Comparison of ENCODE assay signal across 16 cellular contexts in genomic region chr9:129323376-129323998, GRCh38.
DNase-seq lines count a peak whose midpoint lies in the region; ATAC-seq and TF ChIP-seq lines count a peak whose summit lies in the region.
"Had no signal": no experiment of that assay in that cellular context is flagged by ENCODE, and none has a peak within 500 bp of the region (broad histone marks: within the 10 kb centered on the region; RNA-seq: fewer than 3 reads in every experiment).

No MANE protein-coding gene starts in this region.

- no peaks in the 10 kb centered on the region for H3K36me3 ChIP-seq in skeletal muscle tissue (ENCODE audit: control insufficient read depth in 3 of 3, insufficient read depth in 3 of 3, low read length in 3 of 3)

- POLR2A ChIA-PET in naive thymus-derived CD8-positive, alpha-beta T cell (lab: Charles Lee), result interaction anchor here (0.6 to 2.0 kb wide), 5 partner anchors 11 to 685 kb away, joined by 3 to 7 read pairs (median 5); no protein-coding TSS in a partner anchor

- peaks cover 30% of the 10 kb centered on the region for H3K4me1 Mint-ChIP-seq in activated naive CD8-positive, alpha-beta T cell treated with anti-CD3 and anti-CD28 coated beads, Interleukin-2, amount 50 U/mL, for 24 hours
- peaks cover 14 to 39% (median 27%) of the 10 kb centered on the region in 4 donors for H3K4me1 Mint-ChIP-seq in naive thymus-derived CD8-positive, alpha-beta T cell
- H3K4me1 Mint-ChIP-seq in immature natural killer cell, result peaks cover 9 to 10% of the 10 kb centered on the region in 2 donors

- H3K27me3 Mint-ChIP-seq in activated naive CD8-positive, alpha-beta T cell treated with anti-CD3 and anti-CD28 coated beads, Interleukin-2, amount 50 U/mL, for 24 hours, result peaks cover 2% of the 10 kb centered on the region
- H3K27me3 Mint-ChIP-seq in naive thymus-derived CD8-positive, alpha-beta T cell, result peaks cover 0 to 3% (median 0%) of the 10 kb centered on the region in 5 donors
- H3K27me3 Mint-ChIP-seq in immature natural killer cell (ENCODE audit: low read depth in 3 of 3), result peaks cover 2 to 7% (median 2%) of the 10 kb centered on the region in 3 donors
- H3K27me3 Mint-ChIP-seq: CD4-positive, CD25-positive, alpha-beta regulatory T cell had no signal

- peak; percentile 26 for ATAC-seq in activated naive CD8-positive, alpha-beta T cell treated with anti-CD3 and anti-CD28 coated beads, Interleukin-2, amount 50 U/mL, for 24 hours
- no peak for ATAC-seq in naive thymus-derived CD8-positive, alpha-beta T cell
- no peak for ATAC-seq in GM21447 (IDR thresholded peaks at IDR 0.05; ENCODE audit: unreplicated experiment)
- no peak for ATAC-seq in HG03442 (IDR thresholded peaks at IDR 0.05; ENCODE audit: unreplicated experiment)

- no peak for TF ChIP-seq CTCF in GM13976 (IDR thresholded peaks at IDR 0.05; ENCODE audit: borderline replicate concordance, control extremely low read depth, extremely low read depth, insufficient read depth, missing control alignments)

- H3K9me3 ChIP-seq in skeletal muscle tissue (ENCODE audit: control insufficient read depth in 3 of 3, low read length in 3 of 3), result no peaks in the 10 kb centered on the region

- H3K4me3 Mint-ChIP-seq in activated naive CD8-positive, alpha-beta T cell treated with anti-CD3 and anti-CD28 coated beads, Interleukin-2, amount 50 U/mL, for 24 hours, result no peak overlapping the region
- no peak overlapping the region for H3K4me3 Mint-ChIP-seq in naive thymus-derived CD8-positive, alpha-beta T cell
- no peak overlapping the region for H3K4me3 Mint-ChIP-seq in immature natural killer cell
- H3K4me3 Mint-ChIP-seq: CD4-positive, CD25-positive, alpha-beta regulatory T cell had no signal

- in situ Hi-C loops in GM13976 (cut with MboI; ENCODE audit: low sequenced_read_pairs, unreplicated experiment), result no loop called here

- peak; percentile 6 for DNase-seq in GM13976 (ENCODE audit: low spot score)
- no peak for DNase-seq in activated naive CD8-positive, alpha-beta T cell treated with anti-CD3 and anti-CD28 coated beads, Interleukin-2, amount 50 U/mL, for 24 hours
- DNase-seq in islet precursor cell, result peak; percentile 51
- DNase-seq in naive thymus-derived CD8-positive, alpha-beta T cell, result no peak
- DNase-seq in immature natural killer cell, result no peak
- DNase-seq: CD4-positive, CD25-positive, alpha-beta regulatory T cell; dermis blood vessel endothelial cell; Karpas-422; midbrain; NCI-H1694; NCI-H524; OCI-M1 had no signal

- no peaks in the 10 kb centered on the region for H3K27me3 ChIP-seq in skeletal muscle tissue (ENCODE audit: control insufficient read depth in 3 of 3, insufficient read depth in 3 of 3, low read length in 3 of 3)

- H3K27ac ChIP-seq in skeletal muscle tissue (ENCODE audit: low read depth, low read length), result peak overlapping the region; percentile 42
- H3K27ac ChIP-seq: HL-60 had no signal

- H3K9me3 Mint-ChIP-seq in activated naive CD8-positive, alpha-beta T cell treated with anti-CD3 and anti-CD28 coated beads, Interleukin-2, amount 50 U/mL, for 24 hours, result no peaks in the 10 kb centered on the region
- no peaks in the 10 kb centered on the region for H3K9me3 Mint-ChIP-seq in naive thymus-derived CD8-positive, alpha-beta T cell
- H3K9me3 Mint-ChIP-seq in immature natural killer cell, result no peaks in the 10 kb centered on the region
- H3K9me3 Mint-ChIP-seq: CD4-positive, CD25-positive, alpha-beta regulatory T cell had no signal

- H3K4me3 ChIP-seq in skeletal muscle tissue (ENCODE audit: low read length in 3 of 3), result no peak overlapping the region

- H3K36me3 Mint-ChIP-seq in activated naive CD8-positive, alpha-beta T cell treated with anti-CD3 and anti-CD28 coated beads, Interleukin-2, amount 50 U/mL, for 24 hours (ENCODE audit: low read depth), result no peaks in the 10 kb centered on the region
- H3K36me3 Mint-ChIP-seq in naive thymus-derived CD8-positive, alpha-beta T cell, result no peaks in the 10 kb centered on the region
- H3K36me3 Mint-ChIP-seq in immature natural killer cell, result no peaks in the 10 kb centered on the region
- H3K36me3 Mint-ChIP-seq: CD4-positive, CD25-positive, alpha-beta regulatory T cell had no signal

- no peak overlapping the region for H3K27ac Mint-ChIP-seq in activated naive CD8-positive, alpha-beta T cell treated with anti-CD3 and anti-CD28 coated beads, Interleukin-2, amount 50 U/mL, for 24 hours
- peak overlapping the region in 2 of 10 donors; percentile 56 for H3K27ac Mint-ChIP-seq in naive thymus-derived CD8-positive, alpha-beta T cell
- no peak overlapping the region for H3K27ac Mint-ChIP-seq in immature natural killer cell

- peaks cover 44 to 61% (median 46%) of the 10 kb centered on the region in 3 donors for H3K4me1 ChIP-seq in skeletal muscle tissue (ENCODE audit: control insufficient read depth in 3 of 3, insufficient read depth in 3 of 3, low read length in 3 of 3)

- no peak overlapping the region for H3K9ac ChIP-seq in skeletal muscle tissue (ENCODE audit: low read depth in 1 of 3, low read length in 3 of 3)

Comparison
In these comparisons a context has a peak if more than half of its experiments do, and no peak if none do; other contexts are left out.
1. DNase-seq: peak in GM13976 (single experiment) and islet precursor cell (single experiment); none in activated naive CD8-positive, alpha-beta T cell treated with anti-CD3 and anti-CD28 coated beads, Interleukin-2, amount 50 U/mL, for 24 hours (single experiment), naive thymus-derived CD8-positive, alpha-beta T cell (0 of 10) and immature natural killer cell (0 of 3).